ENCODE assay signal across 8 cellular contexts in genomic region chr10:80924063-80924952, GRCh38.
DNase-seq lines count a peak whose midpoint lies in the region; ATAC-seq and TF ChIP-seq lines count a peak whose summit lies in the region.

No MANE protein-coding gene starts in this region.

- no peak overlapping the region for H3K18ac ChIP-seq in mesenchymal stem cell (ENCODE audit: low read depth in 1 of 2, low read length in 2 of 2)

- H2BK12ac ChIP-seq in mesenchymal stem cell (ENCODE audit: low read length in 2 of 2) = no peak overlapping the region

- TF ChIP-seq CTCF in 22Rv1 (IDR thresholded peaks at IDR 0.05) = peak; percentile 89

- no peak overlapping the region for H3K14ac ChIP-seq in mesenchymal stem cell (ENCODE audit: low read length in 2 of 2)

- no peak overlapping the region for H3K4ac ChIP-seq in mesenchymal stem cell (ENCODE audit: low read depth in 1 of 2, low read length in 2 of 2)

- no peaks in the 10 kb centered on the region for H3K9me3 ChIP-seq in mesenchymal stem cell (ENCODE audit: control insufficient read depth, low read length)

- no peak overlapping the region for H3K4me3 ChIP-seq in mesenchymal stem cell (ENCODE audit: insufficient read depth in 1 of 2, low read depth in 1 of 2, low read length in 2 of 2)

- DNase-seq in ELR (ENCODE audit: low read depth) (peak; percentile 38), NCI-H82 (lab: John Stamatoyannopoulos, UW) (peak; percentile 81), dermis blood vessel endothelial cell (peak; percentile 70), mesenchymal stem cell (peak; percentile 57)
- DNase-seq in activated T-helper 2 cell treated with anti-CD3 and anti-CD28 coated beads, Interferon-gamma antibody, Interleukin-2, Interleukin-4, amounts not matched to agents 10 μg/mL and 5 μg/mL and 100 μg/mL, durations not matched to agents 14 hours and 24 hours and 36 hours (ENCODE audit: low spot score) = no peak
- DNase-seq in activated effector memory CD4-positive, alpha-beta T cell treated with anti-CD3 and anti-CD28 coated beads, Interleukin-2, amount 50 U/mL, for 16 hours = no peak

- no peak overlapping the region for H3K4me3 Mint-ChIP-seq in activated T-helper 2 cell treated with anti-CD3 and anti-CD28 coated beads, Interferon-gamma antibody, Interleukin-2, Interleukin-4, amounts not matched to agents 10 μg/mL and 5 μg/mL and 100 μg/mL, durations not matched to agents 14 hours and 24 hours and 36 hours (ENCODE audit: low read depth)

- H3K27ac Mint-ChIP-seq in activated T-helper 2 cell treated with anti-CD3 and anti-CD28 coated beads, Interferon-gamma antibody, Interleukin-2, Interleukin-4, amounts not matched to agents 10 μg/mL and 5 μg/mL and 100 μg/mL, durations not matched to agents 14 hours and 24 hours and 36 hours = no peak overlapping the region

- H3K4me2 ChIP-seq in mesenchymal stem cell (ENCODE audit: low read length, poor library complexity, severe bottlenecking) = no peak overlapping the region

- peak; percentile 58 for ATAC-seq in HG02678 (IDR thresholded peaks at IDR 0.05; ENCODE audit: unreplicated experiment)

- H2AFZ ChIP-seq in mesenchymal stem cell (ENCODE audit: low read depth, low read length) = no peak overlapping the region

- WGBS in mesenchymal stem cell = 45% methylated on average over 7 of the region's 7 CpGs

- no peak overlapping the region for H2BK120ac ChIP-seq in mesenchymal stem cell (ENCODE audit: low read depth, low read length)

- H3K27me3 Mint-ChIP-seq in activated T-helper 2 cell treated with anti-CD3 and anti-CD28 coated beads, Interferon-gamma antibody, Interleukin-2, Interleukin-4, amounts not matched to agents 10 μg/mL and 5 μg/mL and 100 μg/mL, durations not matched to agents 14 hours and 24 hours and 36 hours (ENCODE audit: low read depth) = peaks cover 2% of the 10 kb centered on the region

- H3K36me3 Mint-ChIP-seq in activated T-helper 2 cell treated with anti-CD3 and anti-CD28 coated beads, Interferon-gamma antibody, Interleukin-2, Interleukin-4, amounts not matched to agents 10 μg/mL and 5 μg/mL and 100 μg/mL, durations not matched to agents 14 hours and 24 hours and 36 hours (ENCODE audit: low read depth) = no peaks in the 10 kb centered on the region

- intact Hi-C loops in activated T-helper 2 cell treated with anti-CD3 and anti-CD28 coated beads, Interferon-gamma antibody, Interleukin-2, Interleukin-4, amounts not matched to agents 10 μg/mL and 5 μg/mL and 100 μg/mL, durations not matched to agents 14 hours and 24 hours and 36 hours (cut with micrococcal nuclease) = loop anchor here (1.0 to 10.0 kb wide), 2 partner anchors 224 to 540 kb away; no protein-coding TSS in a partner anchor

- H3K79me1 ChIP-seq in mesenchymal stem cell (replicated peaks; ENCODE audit: low read length, poor library complexity, severe bottlenecking) = no peaks in the 10 kb centered on the region

- no peak overlapping the region for H4K8ac ChIP-seq in mesenchymal stem cell (ENCODE audit: low read length)

- H3K4me1 Mint-ChIP-seq in activated T-helper 2 cell treated with anti-CD3 and anti-CD28 coated beads, Interferon-gamma antibody, Interleukin-2, Interleukin-4, amounts not matched to agents 10 μg/mL and 5 μg/mL and 100 μg/mL, durations not matched to agents 14 hours and 24 hours and 36 hours (ENCODE audit: low read depth) = no peaks in the 10 kb centered on the region

- H3K9ac ChIP-seq in mesenchymal stem cell (ENCODE audit: low read length) = no peak overlapping the region

- no peaks in the 10 kb centered on the region for H3K9me3 Mint-ChIP-seq in activated T-helper 2 cell treated with anti-CD3 and anti-CD28 coated beads, Interferon-gamma antibody, Interleukin-2, Interleukin-4, amounts not matched to agents 10 μg/mL and 5 μg/mL and 100 μg/mL, durations not matched to agents 14 hours and 24 hours and 36 hours

- H2BK5ac ChIP-seq in mesenchymal stem cell (ENCODE audit: low read depth, low read length, poor library complexity, severe bottlenecking) = no peak overlapping the region

- H2BK15ac ChIP-seq in mesenchymal stem cell (ENCODE audit: low read depth, poor library complexity, severe bottlenecking) = no peak overlapping the region

- no peaks in the 10 kb centered on the region for H3K27me3 ChIP-seq in mesenchymal stem cell (ENCODE audit: control insufficient read depth in 1 of 2, insufficient read depth in 1 of 2, low read length in 2 of 2)

- H3K36me3 ChIP-seq in mesenchymal stem cell (ENCODE audit: control insufficient read depth in 1 of 2, insufficient read depth in 2 of 2, low read depth in 1 of 2, low read length in 2 of 2) = no peaks in the 10 kb centered on the region

- H4K91ac ChIP-seq in mesenchymal stem cell (ENCODE audit: low read length) = no peak overlapping the region

- H3K27ac ChIP-seq in 22Rv1 (0 out of 2 replicates have a peak overlapping the region, but pooled peaks have one; percentile 4), mesenchymal stem cell (ENCODE audit: low read length, poor library complexity, severe bottlenecking) (no peak overlapping the region)

- H3K4me1 ChIP-seq in mesenchymal stem cell (ENCODE audit: control insufficient read depth, insufficient read depth, low read depth, low read length) = no peaks in the 10 kb centered on the region

- no peak overlapping the region for H2AK5ac ChIP-seq in mesenchymal stem cell (ENCODE audit: low read length, severe bottlenecking)

- no peak overlapping the region for H3K23ac ChIP-seq in mesenchymal stem cell (ENCODE audit: low read length in 2 of 2)

Comparison
In these comparisons a context has a peak if more than half of its experiments do, and no peak if none do; other contexts are left out.
1. DNase-seq: peak in ELR (single experiment), NCI-H82 (single experiment), dermis blood vessel endothelial cell (single experiment) and mesenchymal stem cell (single experiment); none in activated T-helper 2 cell treated with anti-CD3 and anti-CD28 coated beads, Interferon-gamma antibody, Interleukin-2, Interleukin-4, amounts not matched to agents 10 μg/mL and 5 μg/mL and 100 μg/mL, durations not matched to agents 14 hours and 24 hours and 36 hours (single experiment) and activated effector memory CD4-positive, alpha-beta T cell treated with anti-CD3 and anti-CD28 coated beads, Interleukin-2, amount 50 U/mL, for 16 hours (single experiment).